8 cellular contexts compared by ENCODE assay signal in genomic region chr2:142868281-142868762, GRCh38. TPM values are rescaled to one million over a fixed set of nuclear protein-coding genes. Genes with fewer than 3 reads are reported as not detected.
DNase-seq lines count a peak whose midpoint lies in the region; ATAC-seq and TF ChIP-seq lines count a peak whose summit lies in the region.

No MANE protein-coding gene starts in this region.

- DNase-seq in psoas muscle (peak; percentile 45 to 69), G401 (ENCODE audit: low spot score) (no peak), SKM-1 treated with dmso at 0.1 percent for 144 hours (lab: John Stamatoyannopoulos, UW; ENCODE audit: unreplicated experiment) (no peak), NCI-H2029 (lab: John Stamatoyannopoulos, UW) (no peak)
- no peak for DNase-seq in activated CD8-positive, alpha-beta T cell treated with anti-CD3 and anti-CD28 coated beads for 36 hours

- CTCF ChIA-PET in activated CD8-positive, alpha-beta T cell treated with anti-CD3 and anti-CD28 coated beads for 36 hours (lab: Charles Lee) = no interaction called here

- in situ Hi-C loops in G401 (cut with HindIII; ENCODE audit: low sequenced_read_pairs) = no loop called here

- TF ChIP-seq CTCF in psoas muscle (IDR thresholded peaks at IDR 0.05) = no peak
- TF ChIP-seq CTCF in activated CD8-positive, alpha-beta T cell treated with anti-CD3 and anti-CD28 coated beads for 36 hours (IDR thresholded peaks at IDR 0.05) = no peak

- H3K4me3 Mint-ChIP-seq in activated CD8-positive, alpha-beta T cell treated with anti-CD3 and anti-CD28 coated beads for 36 hours = no peak overlapping the region

- peak overlapping the region; percentile 88 to 89 for H3K27ac ChIP-seq in esophagus (ENCODE audit: low read depth in 2 of 2, low read length in 1 of 2)
- no peak overlapping the region for H3K27ac ChIP-seq in psoas muscle

- H3K4me1 Mint-ChIP-seq in activated CD8-positive, alpha-beta T cell treated with anti-CD3 and anti-CD28 coated beads for 36 hours (ENCODE audit: low read depth) = no peaks in the 10 kb centered on the region

- no peaks in the 10 kb centered on the region for H3K36me3 Mint-ChIP-seq in activated CD8-positive, alpha-beta T cell treated with anti-CD3 and anti-CD28 coated beads for 36 hours (ENCODE audit: low read depth)

- H3K4me1 ChIP-seq in esophagus (ENCODE audit: control insufficient read depth in 2 of 2, insufficient read depth in 2 of 2, low read length in 1 of 2) (peaks cover 0 to 7% of the 10 kb centered on the region in 2 donors), psoas muscle (no peaks in the 10 kb centered on the region)

- H3K9me3 ChIP-seq in esophagus (ENCODE audit: control insufficient read depth in 2 of 2, insufficient read depth in 1 of 2, low read depth in 1 of 2, low read length in 1 of 2) = no peaks in the 10 kb centered on the region
- H3K9me3 ChIP-seq in psoas muscle = no peaks in the 10 kb centered on the region

- H3K4me3 ChIP-seq in esophagus (ENCODE audit: low read depth in 1 of 2, low read length in 2 of 2) (peak overlapping the region in 1 of 2 donors; percentile 2), psoas muscle (no peak overlapping the region)

- no peaks in the 10 kb centered on the region for H3K36me3 ChIP-seq in esophagus (ENCODE audit: control insufficient read depth in 2 of 2, insufficient read depth in 2 of 2, low read length in 1 of 2)
- no peaks in the 10 kb centered on the region for H3K36me3 ChIP-seq in psoas muscle (ENCODE audit: insufficient read depth in 1 of 2, low read depth in 1 of 2)

- no peaks in the 10 kb centered on the region for H3K27me3 Mint-ChIP-seq in activated CD8-positive, alpha-beta T cell treated with anti-CD3 and anti-CD28 coated beads for 36 hours

- intact Hi-C loops in psoas muscle (cut with DNase I) = no loop called here
- intact Hi-C loops in activated CD8-positive, alpha-beta T cell treated with anti-CD3 and anti-CD28 coated beads for 36 hours (cut with micrococcal nuclease) = no loop called here

- POLR2A ChIA-PET in activated CD8-positive, alpha-beta T cell treated with anti-CD3 and anti-CD28 coated beads for 36 hours (lab: Charles Lee) = no interaction called here

- H3K9me3 Mint-ChIP-seq in activated CD8-positive, alpha-beta T cell treated with anti-CD3 and anti-CD28 coated beads for 36 hours = no peaks in the 10 kb centered on the region

- H3K27me3 ChIP-seq in esophagus (ENCODE audit: control insufficient read depth in 1 of 2, insufficient read depth in 2 of 2, low read length in 2 of 2) (no peaks in the 10 kb centered on the region), psoas muscle (ENCODE audit: insufficient read depth in 3 of 3, low read length in 2 of 3) (no peaks in the 10 kb centered on the region)

- H3K27ac Mint-ChIP-seq in activated CD8-positive, alpha-beta T cell treated with anti-CD3 and anti-CD28 coated beads for 36 hours = no peak overlapping the region

- WGBS in esophagus, 2 donors = 32 to 51% methylated on average over 11 of the region's 11 CpGs
- 24 to 48% (median 29%) methylated on average over 11 of the region's 11 CpGs for WGBS in psoas muscle, 3 donors

- peak; percentile 38 for ATAC-seq in GM18868 (IDR thresholded peaks at IDR 0.05; ENCODE audit: unreplicated experiment)
- ATAC-seq in HG03280 (IDR thresholded peaks at IDR 0.05; ENCODE audit: unreplicated experiment) = peak; percentile 19
- peak in 2 of 4 donors; percentile 47 to 50 for ATAC-seq in psoas muscle
- ATAC-seq in activated CD8-positive, alpha-beta T cell treated with anti-CD3 and anti-CD28 coated beads for 36 hours = no peak

RNA-seq across cellular contexts. Expression of gene KYNU, which starts 9.1 kb away (rescaled TPM):
- 1 to 10 TPM; 2.4 to 2.7 TPM for polyA plus RNA-seq in esophagus
- total RNA-seq in psoas muscle = under 1 TPM; 0.17 to 0.69 (median 0.42) TPM
- polyA plus RNA-seq in psoas muscle = under 1 TPM; 0.10 to 0.43 (median 0.11) TPM
- not detected in 2 replicates for total RNA-seq in G401 (2014; rRNA removed; shearing (Covaris generic))
- total RNA-seq in activated CD8-positive, alpha-beta T cell treated with anti-CD3 and anti-CD28 coated beads for 36 hours = not detected

Comparison
In these comparisons a context has a peak if more than half of its experiments do, and no peak if none do; other contexts are left out.
1. DNase-seq: peak in psoas muscle (2 of 2); none in G401 (single experiment), SKM-1 treated with dmso at 0.1 percent for 144 hours (single experiment), NCI-H2029 (single experiment) and activated CD8-positive, alpha-beta T cell treated with anti-CD3 and anti-CD28 coated beads for 36 hours (single experiment).